In the genomic region with DNA sequence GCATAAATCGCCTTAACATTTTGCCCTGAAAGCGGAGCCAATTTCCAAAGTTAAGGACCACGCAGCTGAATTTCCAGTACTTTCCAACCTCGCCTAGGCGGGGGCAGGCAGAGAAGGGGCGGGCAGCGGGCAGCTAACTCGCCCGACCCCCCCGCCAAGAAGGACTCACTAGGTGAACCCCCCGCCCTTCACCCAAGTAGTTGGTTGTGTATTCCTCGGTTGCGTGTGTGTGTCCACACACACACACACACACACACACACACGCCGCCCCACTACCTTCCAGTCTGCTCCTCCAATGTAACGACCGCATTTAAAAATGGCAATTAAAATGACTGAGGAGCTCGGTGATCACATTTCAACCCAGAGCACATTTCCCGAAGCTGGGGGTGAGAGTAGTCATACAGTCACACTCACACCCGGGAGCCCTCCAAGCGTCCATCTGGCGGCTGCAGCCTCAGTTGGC, we compare ENCODE assay signal across 8 cellular contexts. TPM values are rescaled to one million over a fixed set of nuclear protein-coding genes. Genes with fewer than 3 reads are reported as not detected.
DNase-seq lines count a peak whose midpoint lies in the region; ATAC-seq and TF ChIP-seq lines count a peak whose summit lies in the region.

No MANE protein-coding gene starts in this region.

- no peak overlapping the region for H2AFZ ChIP-seq in PC-3 (ENCODE audit: low read length)

- peaks cover 40% of the 10 kb centered on the region for H3K4me1 Mint-ChIP-seq in progenitor cell of endocrine pancreas (ENCODE audit: low read depth)
- H3K4me1 Mint-ChIP-seq in CD8-positive, alpha-beta memory T cell = peaks cover 4 to 7% (median 6%) of the 10 kb centered on the region in 3 donors

- intact Hi-C loops in PC-3 (cut with micrococcal nuclease) = no loop called here

- no peak for ATAC-seq in PC-3

- H3K4me3 ChIP-seq in PC-3 (ENCODE audit: low read length) = no peak overlapping the region
- H3K4me3 ChIP-seq in fibroblast of villous mesenchyme (ENCODE audit: low read depth, low read length) = peak overlapping the region; percentile 12
- H3K4me3 ChIP-seq in CD8-positive, alpha-beta memory T cell (ENCODE audit: low read length) = no peak overlapping the region

- H3K27ac ChIP-seq in PC-3 (ENCODE audit: low read length) = no peak overlapping the region
- H3K27ac ChIP-seq in CD8-positive, alpha-beta memory T cell (ENCODE audit: low read depth, low read length) = no peak overlapping the region

- H3K27me3 Mint-ChIP-seq in progenitor cell of endocrine pancreas = peaks cover 22% of the 10 kb centered on the region
- H3K27me3 Mint-ChIP-seq in CD8-positive, alpha-beta memory T cell = peaks cover 46 to 64% of the 10 kb centered on the region in 2 donors

- H3K36me3 ChIP-seq in PC-3 (ENCODE audit: low read depth, low read length) = no peaks in the 10 kb centered on the region
- H3K36me3 ChIP-seq in CD8-positive, alpha-beta memory T cell (ENCODE audit: insufficient read depth, low read length) = no peaks in the 10 kb centered on the region

- H3K4me1 ChIP-seq in PC-3 (ENCODE audit: insufficient read depth, low read length) = peaks cover 8% of the 10 kb centered on the region
- no peaks in the 10 kb centered on the region for H3K4me1 ChIP-seq in CD8-positive, alpha-beta memory T cell (ENCODE audit: insufficient read depth, low read length)

- no peaks in the 10 kb centered on the region for H3K9me2 ChIP-seq in PC-3 (replicated peaks; ENCODE audit: low read length)

- CTCF ChIA-PET in PC-3 (lab: Charles Lee) = no interaction called here
- CTCF ChIA-PET in CD8-positive, alpha-beta memory T cell (lab: Charles Lee) = no interaction called here

- H3K79me2 ChIP-seq in PC-3 (ENCODE audit: low read length) = no peaks in the 10 kb centered on the region

- H3F3A ChIP-seq in PC-3 (ENCODE audit: low read length, unreplicated experiment) = no peaks in the 10 kb centered on the region

- H3K27me3 ChIP-seq in PC-3 (ENCODE audit: low read length) = peaks cover 98% of the 10 kb centered on the region
- H3K27me3 ChIP-seq in CD8-positive, alpha-beta memory T cell (ENCODE audit: insufficient read depth, low read length, poor library complexity, severe bottlenecking) = peaks cover 20% of the 10 kb centered on the region

- H3K4me3 Mint-ChIP-seq in progenitor cell of endocrine pancreas (ENCODE audit: low read depth) = peak overlapping the region; percentile 87
- H3K4me3 Mint-ChIP-seq in CD8-positive, alpha-beta memory T cell = no peak overlapping the region

- TF ChIP-seq CTCF in PC-3 (conservative IDR thresholded peaks at IDR 0.05; ENCODE audit: low read depth, low read length) = no peak
- no peak for TF ChIP-seq CTCF in fibroblast of villous mesenchyme (IDR thresholded peaks at IDR 0.05; ENCODE audit: insufficient read depth, low read depth, low read length)
- no peak for TF ChIP-seq CTCF in progenitor cell of endocrine pancreas (IDR thresholded peaks at IDR 0.05; ENCODE audit: unreplicated experiment)

- H4K20me1 ChIP-seq in PC-3 (ENCODE audit: low read length) = no peaks in the 10 kb centered on the region

- H3K9ac ChIP-seq in PC-3 (ENCODE audit: low read length) = no peak overlapping the region

- DNase-seq in Daoy (ENCODE audit: low read depth) (peak; percentile 55), PC-3 (no peak), fibroblast of villous mesenchyme (ENCODE audit: low read depth) (no peak), progenitor cell of endocrine pancreas (ENCODE audit: low spot score, unreplicated experiment) (no peak), T1000 (lab: John Stamatoyannopoulos, UW) (no peak), SHP77 (lab: John Stamatoyannopoulos, UW) (no peak)
- no peak for DNase-seq in CD8-positive, alpha-beta memory T cell
- DNase-seq in stimulated activated naive CD4-positive, alpha-beta T cell (lab: John Stamatoyannopoulos, UW) = no peak

- BruUV-seq in PC-3 (replicated peaks; lab: Mats Ljungman, UMichigan) = no TSS peak

- H3K9me3 ChIP-seq in PC-3 (ENCODE audit: low read length) = no peaks in the 10 kb centered on the region
- no peaks in the 10 kb centered on the region for H3K9me3 ChIP-seq in CD8-positive, alpha-beta memory T cell (ENCODE audit: low read length)

- H3K4me2 ChIP-seq in PC-3 (ENCODE audit: low read length) = peak overlapping the region; percentile 76

- no peaks in the 10 kb centered on the region for H3K9me3 Mint-ChIP-seq in progenitor cell of endocrine pancreas (ENCODE audit: low read depth)
- peaks cover 0 to 31% (median 15%) of the 10 kb centered on the region in 5 donors for H3K9me3 Mint-ChIP-seq in CD8-positive, alpha-beta memory T cell

- POLR2A ChIA-PET in PC-3 (lab: Charles Lee; ENCODE audit: unreplicated experiment) = no interaction called here
- POLR2A ChIA-PET in CD8-positive, alpha-beta memory T cell (lab: Charles Lee) = no interaction called here

- H3K36me3 Mint-ChIP-seq in progenitor cell of endocrine pancreas (ENCODE audit: insufficient read depth) = no peaks in the 10 kb centered on the region
- H3K36me3 Mint-ChIP-seq in CD8-positive, alpha-beta memory T cell = no peaks in the 10 kb centered on the region

- peak overlapping the region; percentile 96 for H3K27ac Mint-ChIP-seq in progenitor cell of endocrine pancreas
- no peak overlapping the region for H3K27ac Mint-ChIP-seq in CD8-positive, alpha-beta memory T cell

RNA-seq across cellular contexts. Expression of gene TENM4, which starts 1.4 kb away (rescaled TPM):
- total RNA-seq in Daoy (2014; rRNA removed; shearing (Covaris generic)) = 13.6 and 23.5 TPM in 2 replicates
- total RNA-seq in PC-3 (2014; rRNA removed) (19.7 and 37.1 TPM in 2 replicates), fibroblast of villous mesenchyme (10.4 and 21.3 TPM in 2 replicates), progenitor cell of endocrine pancreas (105 and 117 TPM in 2 replicates)
- not detected for total RNA-seq in CD8-positive, alpha-beta memory T cell
- not detected for polyA plus RNA-seq in CD8-positive, alpha-beta memory T cell

Comparison
In these comparisons a context has a peak if more than half of its experiments do, and no peak if none do; other contexts are left out.
1. RNA of gene TENM4, which starts 1.4 kb away (total RNA-seq): 105 to 117 TPM in progenitor cell of endocrine pancreas, 19.7 to 37.1 TPM in PC-3, 13.6 to 23.5 TPM in Daoy and 10.4 to 21.3 TPM in fibroblast of villous mesenchyme; not detected in CD8-positive, alpha-beta memory T cell; every median in the first group is over 10 times any median in the second.